1 cellular context compared by ENCODE assay signal in genomic region chr2:96325038-96325883, GRCh38.
TF ChIP-seq lines count a peak whose summit lies in the region.

TSS of gene ITPRIPL1 (plus strand) at chr2:96325317. CDS start at chr2:96325840, 523 bp downstream.

TF ChIP-seq in HepG2, 621 proteins besides CTCF, POLR2A, EP300 and RAD21 (continued from another document and continues in another):
- TF ChIP-seq PRDM10 (CRISPR knock-in tag; IDR thresholded peaks at IDR 0.05; ENCODE audit: low read depth) (no peak), ZNF280B (CRISPR knock-in tag; IDR thresholded peaks at IDR 0.05; ENCODE audit: borderline replicate concordance) (no peak), ZNF75D (CRISPR knock-in tag; IDR thresholded peaks at IDR 0.05; ENCODE audit: borderline replicate concordance) (peak; percentile 84; the same call in 1 of the 2 replicates), POLR2G (IDR thresholded peaks at IDR 0.05; ENCODE audit: low read depth, low read length) (peak; percentile 50; the same call in 1 of the 2 replicates), BORCS8-MEF2B (CRISPR knock-in tag; IDR thresholded peaks at IDR 0.05) (peak; percentile 56; the same call in 1 of the 2 replicates), PTBP1 (IDR thresholded peaks at IDR 0.05; ENCODE audit: low read depth, low read length, poor library complexity, severe bottlenecking) (no peak), ZNF639 (CRISPR knock-in tag; conservative IDR thresholded peaks at IDR 0.05) (peak; percentile 47; the same call in 1 of the 2 replicates), SMAD9 (CRISPR knock-in tag; IDR thresholded peaks at IDR 0.05) (no peak), ZNF264 (CRISPR knock-in tag; IDR thresholded peaks at IDR 0.05) (0 out of 2 replicates have a peak, but pooled peaks have one; percentile 10), ZNF484 (CRISPR knock-in tag; IDR thresholded peaks at IDR 0.05; ENCODE audit: borderline replicate concordance, low read depth) (no peak; the same call in 1 of the 2 replicates), ZNF784 (CRISPR knock-in tag; IDR thresholded peaks at IDR 0.05; ENCODE audit: borderline replicate concordance) (peak; percentile 13; the same call in 1 of the 2 replicates), SNAPC4 (CRISPR knock-in tag; IDR thresholded peaks at IDR 0.05) (peak; percentile 96), TERF1 (CRISPR knock-in tag; IDR thresholded peaks at IDR 0.05) (peak; percentile 61; the same call in 1 of the 2 replicates), CCDC6 (CRISPR knock-in tag; IDR thresholded peaks at IDR 0.05) (0 out of 2 replicates have a peak, but pooled peaks have one; percentile 41), ZNF224 (CRISPR knock-in tag; IDR thresholded peaks at IDR 0.05) (peak; percentile 72; the same call in 1 of the 2 replicates), PAXIP1 (CRISPR knock-in tag; conservative IDR thresholded peaks at IDR 0.05) (peak; percentile 31; the same call in 1 of the 2 replicates), ZNF564 (CRISPR knock-in tag; IDR thresholded peaks at IDR 0.05) (peak; percentile 31; the same call in 1 of the 2 replicates), ZNF605 (CRISPR knock-in tag; IDR thresholded peaks at IDR 0.05) (peak; percentile 81), SMARCE1 (IDR thresholded peaks at IDR 0.05; ENCODE audit: borderline replicate concordance) (no peak), ZNF598 (CRISPR knock-in tag; IDR thresholded peaks at IDR 0.05; ENCODE audit: borderline replicate concordance) (peak; percentile 30; the same call in 1 of the 2 replicates), TSC22D2 (CRISPR knock-in tag; IDR thresholded peaks at IDR 0.05; ENCODE audit: borderline replicate concordance) (0 out of 2 replicates have a peak, but pooled peaks have one; percentile 62), ZZZ3 (CRISPR knock-in tag; IDR thresholded peaks at IDR 0.05; ENCODE audit: borderline replicate concordance) (no peak), ARNTL (CRISPR knock-in tag; IDR thresholded peaks at IDR 0.05) (0 out of 2 replicates have a peak, but pooled peaks have one; percentile 48), NR2F2 (IDR thresholded peaks at IDR 0.05; ENCODE audit: borderline replicate concordance, low read depth) (no peak), ZNF142 (CRISPR knock-in tag; IDR thresholded peaks at IDR 0.05) (peak; percentile 70; the same call in 1 of the 2 replicates), ZNF282 (IDR thresholded peaks at IDR 0.05; ENCODE audit: partially characterized antibody) (no peak)
